8 cellular contexts compared by ENCODE assay signal in genomic region chr5:14665949-14666741, GRCh38. TPM values are rescaled to one million over a fixed set of nuclear protein-coding genes. Genes with fewer than 3 reads are reported as not detected.
DNase-seq lines count a peak whose midpoint lies in the region; ATAC-seq and TF ChIP-seq lines count a peak whose summit lies in the region.

No MANE protein-coding gene starts in this region.

- POLR2A ChIA-PET in Caco-2 (lab: Charles Lee) = interaction anchor here (0.6 kb wide), 1 partner anchor 326 kb away, joined by 3 read pairs; no protein-coding TSS in a partner anchor
- POLR2A ChIA-PET in MCF 10A (lab: Yijun Ruan, JAX) = interaction anchor here (0.7 to 3.0 kb wide), 5 partner anchors 9 to 343 kb away, joined by 3 to 23 read pairs (median 3); no protein-coding TSS in a partner anchor

- H3K9me3 ChIP-seq in Caco-2 (no peaks in the 10 kb centered on the region), muscle layer of colon (ENCODE audit: low read length) (no peaks in the 10 kb centered on the region), upper lobe of left lung (no peaks in the 10 kb centered on the region)

- H3K27ac ChIP-seq in muscle layer of colon (ENCODE audit: low read depth, low read length) = no peak overlapping the region
- peak overlapping the region in 2 of 4 donors; percentile 21 to 90 for H3K27ac ChIP-seq in upper lobe of left lung

- TF ChIP-seq CTCF in Caco-2 (IDR thresholded peaks at IDR 0.05; ENCODE audit: insufficient read depth in 1 of 2, low read depth in 1 of 2, low read length in 1 of 2, severe bottlenecking in 1 of 2, unreplicated experiment in 1 of 2) (peak in 1 of 2 experiments; percentile 7), MCF 10A (IDR thresholded peaks at IDR 0.05; ENCODE audit: unreplicated experiment) (peak; percentile 21), upper lobe of left lung (IDR thresholded peaks at IDR 0.05) (peak in 1 of 6 experiments; percentile 39)

- CTCF ChIA-PET in Caco-2 (lab: Charles Lee) = no interaction called here
- CTCF ChIA-PET in MCF 10A (lab: Yijun Ruan, JAX) = interaction anchor here (0.7 to 2.7 kb wide), 6 partner anchors 13 to 318 kb away, joined by 3 to 11 read pairs (median 4); no protein-coding TSS in a partner anchor

- TF ChIP-seq POLR2A in GM19193 (IDR thresholded peaks at IDR 0.05; ENCODE audit: extremely low read depth, insufficient read depth, insufficient read length) (peak; percentile 51), upper lobe of left lung (IDR thresholded peaks at IDR 0.05) (no peak)

- peaks cover 23% of the 10 kb centered on the region for H3K4me1 ChIP-seq in Caco-2
- H3K4me1 ChIP-seq in muscle layer of colon (ENCODE audit: insufficient read depth, low read length) = peaks cover 45% of the 10 kb centered on the region
- H3K4me1 ChIP-seq in upper lobe of left lung = peaks cover 37 to 57% (median 41%) of the 10 kb centered on the region in 4 donors

- intact Hi-C loops in Caco-2 (cut with micrococcal nuclease; ENCODE audit: unreplicated experiment) = no loop called here
- intact Hi-C loops in MCF 10A (cut with micrococcal nuclease) = no loop called here
- intact Hi-C loops in head of caudate nucleus (cut with DNase I) = loop anchor here (10.0 kb wide), 1 partner anchor 521 kb away; the partner anchor contains the start of gene TRIO

- TF ChIP-seq EP300 in upper lobe of left lung (IDR thresholded peaks at IDR 0.05) = no peak

- peak; percentile 45 for ATAC-seq in HG03175 (IDR thresholded peaks at IDR 0.05; ENCODE audit: unreplicated experiment)
- ATAC-seq in upper lobe of left lung (ENCODE audit: low FRiP score in 2 of 2) = no peak

- DNase-seq in Caco-2 (peak in 1 of 2 experiments; percentile 15), SW480 (ENCODE audit: low spot score) (peak; percentile 45), MCF 10A (ENCODE audit: unreplicated experiment) (peak; percentile 49), upper lobe of left lung (peak in 1 of 2 donors; percentile 49), head of caudate nucleus (no peak)

- no peaks in the 10 kb centered on the region for H3K36me3 ChIP-seq in Caco-2 (ENCODE audit: control insufficient read depth, insufficient read depth, low read length)
- H3K36me3 ChIP-seq in muscle layer of colon (ENCODE audit: insufficient read depth, low read length) = peaks cover 6% of the 10 kb centered on the region
- H3K36me3 ChIP-seq in upper lobe of left lung = no peaks in the 10 kb centered on the region

- H3K27ac Mint-ChIP-seq in Caco-2 (ENCODE audit: unreplicated experiment) = no peak overlapping the region
- H3K27ac Mint-ChIP-seq in MCF 10A (ENCODE audit: low read depth, unreplicated experiment) = peak overlapping the region; percentile 97

- H3K36me3 Mint-ChIP-seq in Caco-2 (ENCODE audit: insufficient read depth, unreplicated experiment) (peaks cover 21% of the 10 kb centered on the region), MCF 10A (ENCODE audit: insufficient read depth, unreplicated experiment) (peaks cover 18% of the 10 kb centered on the region)

- BruUV-seq in Caco-2 (replicated peaks; lab: Mats Ljungman, UMichigan) (no TSS peak), MCF 10A (replicated peaks; lab: Mats Ljungman, UMichigan) (no TSS peak)

- H3K9me3 Mint-ChIP-seq in Caco-2 (ENCODE audit: unreplicated experiment) (no peaks in the 10 kb centered on the region), MCF 10A (ENCODE audit: unreplicated experiment) (no peaks in the 10 kb centered on the region)

- H3K4me3 ChIP-seq in Caco-2 (ENCODE audit: low read depth, low read length) = peak overlapping the region; percentile 74
- peak overlapping the region in 1 of 2 donors; percentile 80 for H3K4me3 ChIP-seq in muscle layer of colon (ENCODE audit: low read depth in 1 of 2, low read length in 2 of 2)
- peak overlapping the region in 3 of 4 donors; percentile 78 to 90 (median 82) for H3K4me3 ChIP-seq in upper lobe of left lung

- H3K27me3 ChIP-seq in Caco-2 (replicated peaks; ENCODE audit: control insufficient read depth, insufficient read depth, low read length) (no peaks in the 10 kb centered on the region), muscle layer of colon (ENCODE audit: control insufficient read depth in 1 of 2, insufficient read depth in 2 of 2, low read length in 2 of 2) (no peaks in the 10 kb centered on the region), upper lobe of left lung (no peaks in the 10 kb centered on the region)

- peak overlapping the region; percentile 86 for H3K4me3 Mint-ChIP-seq in Caco-2 (ENCODE audit: unreplicated experiment)
- peak overlapping the region; percentile 97 for H3K4me3 Mint-ChIP-seq in MCF 10A (ENCODE audit: unreplicated experiment)

- H3K9ac ChIP-seq in muscle layer of colon (ENCODE audit: low read length) = peak overlapping the region; percentile 49

- no peaks in the 10 kb centered on the region for H3K27me3 Mint-ChIP-seq in Caco-2 (ENCODE audit: insufficient read depth, unreplicated experiment)
- no peaks in the 10 kb centered on the region for H3K27me3 Mint-ChIP-seq in MCF 10A (ENCODE audit: insufficient read depth, unreplicated experiment)

- H3K4me1 Mint-ChIP-seq in Caco-2 (ENCODE audit: low read depth, unreplicated experiment) (peaks cover 32% of the 10 kb centered on the region), MCF 10A (ENCODE audit: insufficient read depth, unreplicated experiment) (peaks cover 48% of the 10 kb centered on the region)

- WGBS in upper lobe of left lung, 2 donors = 29 to 40% methylated on average over 9 of the region's 9 CpGs

RNA-seq across cellular contexts. Expression of gene OTULIN, which starts 1.6 kb away (rescaled TPM):
- total RNA-seq in Caco-2 (2022) = 38.6 and 42.6 TPM in 2 replicates
- total RNA-seq in MCF 10A (2022) = 27.0 and 34.6 TPM in 2 replicates
- total RNA-seq in upper lobe of left lung = 10 to 100 TPM; 31.0 to 81.1 (median 38.3) TPM

Comparison
In these comparisons a context has a peak if more than half of its experiments do, and no peak if none do; other contexts are left out.
1. DNase-seq: peak in SW480 (single experiment) and MCF 10A (single experiment); none in head of caudate nucleus (0 of 42).